Comparison of ENCODE assay signal across 21 cellular contexts in the genomic region with DNA sequence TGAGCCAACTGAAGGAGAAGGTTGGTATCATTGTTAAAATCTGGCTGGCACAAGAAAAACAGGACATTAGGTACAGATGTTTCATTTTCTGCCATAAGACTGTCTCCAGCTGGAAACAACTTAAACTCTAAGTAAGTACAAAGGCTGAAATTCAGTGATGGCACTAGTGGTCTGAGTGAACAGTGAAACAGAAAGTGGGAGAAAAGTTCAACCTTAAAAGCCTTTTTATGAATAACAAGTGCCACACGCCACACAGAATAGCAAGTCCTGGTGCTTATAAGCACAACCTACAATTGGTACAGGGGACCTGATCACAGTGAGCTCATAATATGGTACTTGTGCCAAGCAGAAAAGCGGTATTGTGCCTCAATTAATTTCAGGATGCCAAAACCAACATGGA.
"Had no signal": no experiment of that assay in that cellular context is flagged by ENCODE, and none has a peak within 500 bp of the region (broad histone marks: within the 10 kb centered on the region; RNA-seq: fewer than 3 reads in every experiment).

No MANE protein-coding gene starts in this region.

- DNase-seq: colonic mucosa; dermis blood vessel endothelial cell; esophagus squamous epithelium; foreskin melanocyte; head of caudate nucleus; hippocampal formation; left colon; left ventricle myocardium superior; midbrain; nucleus accumbens; ovary; right cardiac atrium; stimulated activated CD4-positive, alpha-beta T cell treated with anti-CD3 and anti-CD28 coated beads, Interleukin-2, amount 100 ng/mL, for 48 hours; stimulated activated naive CD4-positive, alpha-beta T cell treated with Interleukin-2 at 50 U/mL for 16 hours; upper lobe of right lung had no signal

- H3K4me3 ChIP-seq: colonic mucosa, esophagus squamous epithelium, lung, neural progenitor cell, ovary, smooth muscle cell, suprapubic skin, tibial nerve, upper lobe of right lung had no signal

- H3K9ac ChIP-seq: neural progenitor cell had no signal

- H3K4me2 ChIP-seq: neural progenitor cell, smooth muscle cell had no signal

- H2AFZ ChIP-seq: neural progenitor cell had no signal

- H3K9me3 ChIP-seq: colonic mucosa, esophagus squamous epithelium, ovary, suprapubic skin, upper lobe of right lung had no signal

- ATAC-seq: left colon; left ventricle myocardium superior; natural killer cell treated with Interleukin-12 subunit alpha and Interleukin-12 subunit beta and Interleukin-15 and Interleukin-18, amount 100 ng/mL, for 72 hours; right cardiac atrium; upper lobe of right lung had no signal

- H3K4me1 ChIP-seq: colonic mucosa, esophagus squamous epithelium, neural progenitor cell, suprapubic skin, tibial nerve, upper lobe of right lung had no signal

- H3K27ac ChIP-seq: colonic mucosa, esophagus squamous epithelium, neural progenitor cell, ovary, suprapubic skin, upper lobe of right lung had no signal

- H3K27me3 ChIP-seq: colonic mucosa, esophagus squamous epithelium, neural progenitor cell, ovary, suprapubic skin, tibial nerve, upper lobe of right lung had no signal

- H3K36me3 ChIP-seq: colonic mucosa, esophagus squamous epithelium, neural progenitor cell, ovary, upper lobe of right lung had no signal
